34 cellular contexts compared by ENCODE assay signal in genomic region chr10:106728232-106728631, GRCh38.
"Had no signal": no experiment of that assay in that cellular context is flagged by ENCODE, and none has a peak within 500 bp of the region (broad histone marks: within the 10 kb centered on the region; RNA-seq: fewer than 3 reads in every experiment).

No MANE protein-coding gene starts in this region.

- H3K9me3 ChIP-seq: MG63 had no signal

- DNase-seq: Karpas-422, Kasumi-1, MG63, MM.1S, MV-4-11, NCI-H1048, NCI-H1092, NCI-H1092 treated with DMSO at 0.1 percent for 48 hours, NCI-H1105, NCI-H1105 treated with DMSO at 0.1 percent for 48 hours, NCI-H1417, NCI-H1417 treated with DMSO at 0.1 percent for 48 hours, NCI-H1436, NCI-H1436 treated with DMSO at 0.1 percent for 48 hours, NCI-H146, NCI-H1694, NCI-H1694 treated with DMSO at 0.1 percent for 48 hours, NCI-H187, NCI-H187 treated with DMSO at 0.1 percent for 48 hours, NCI-H1930, NCI-H2029, NCI-H2029 treated with DMSO at 0.1 percent for 48 hours, NCI-H2081, NCI-H2081 treated with DMSO at 0.1 percent for 48 hours, NCI-H2107, NCI-H2171, NCI-H2171 treated with DMSO at 0.1 percent for 48 hours, NCI-H2227 treated with DMSO at 0.1 percent for 48 hours, NCI-H226, NCI-H345, NCI-H446, NCI-H446 treated with DMSO at 0.1 percent for 48 hours, NCI-H510A, NCI-H510A treated with DMSO at 0.1 percent for 48 hours had no signal

- H3K4me3 ChIP-seq: MG63 had no signal

- H3K27me3 ChIP-seq: MG63 had no signal

- H3K36me3 ChIP-seq: MG63 had no signal
